ENCODE assay signal across 16 cellular contexts in genomic region chr3:14657579-14657978, GRCh38. TPM values are rescaled to one million over a fixed set of nuclear protein-coding genes. Genes with fewer than 3 reads are reported as not detected.
"Had no signal": no experiment of that assay in that cellular context is flagged by ENCODE, and none has a peak within 500 bp of the region (broad histone marks: within the 10 kb centered on the region; RNA-seq: fewer than 3 reads in every experiment).

No MANE protein-coding gene starts in this region.

- H3K9me3 Mint-ChIP-seq: brain; dendritic cell treated with granulocyte-macrophage colony-stimulating factor and Interleukin-4, amounts not matched to agents 40 ng/mL and 50 ng/mL, for 4 days; effector memory CD8-positive, alpha-beta T cell had no signal

- H3K27ac ChIP-seq: sigmoid colon had no signal

- ATAC-seq: effector memory CD8-positive, alpha-beta T cell; left ventricle myocardium superior had no signal

- H3K27me3 Mint-ChIP-seq: brain; dendritic cell treated with granulocyte-macrophage colony-stimulating factor and Interleukin-4, amounts not matched to agents 40 ng/mL and 50 ng/mL, for 4 days; effector memory CD8-positive, alpha-beta T cell had no signal

- H3K4me3 Mint-ChIP-seq: dendritic cell treated with granulocyte-macrophage colony-stimulating factor and Interleukin-4, amounts not matched to agents 40 ng/mL and 50 ng/mL, for 4 days; effector memory CD8-positive, alpha-beta T cell had no signal

- H3K4me3 ChIP-seq: sigmoid colon had no signal

- H3K27ac Mint-ChIP-seq: brain; dendritic cell treated with granulocyte-macrophage colony-stimulating factor and Interleukin-4, amounts not matched to agents 40 ng/mL and 50 ng/mL, for 4 days had no signal

- H3K27me3 ChIP-seq: sigmoid colon had no signal

- H3K9me3 ChIP-seq: sigmoid colon had no signal

- DNase-seq: activated CD4-positive, alpha-beta T cell treated with anti-CD3 and anti-CD28 coated beads, Interleukin-2, amount 50 U/mL, for 48 hours; activated CD4-positive, CD25-positive, alpha-beta regulatory T cell; activated gamma-delta T cell; amniotic stem cell; effector memory CD8-positive, alpha-beta T cell; erythroblast; hippocampal formation; left ventricle myocardium superior; mesendoderm; sigmoid colon; T-helper 2 cell had no signal

RNA-seq across cellular contexts. Expression of gene C3orf20, which starts 17.4 kb away (rescaled TPM):
- total RNA-seq: left ventricle myocardium superior, osteocyte had no signal
- polyA plus RNA-seq: neural cell, urinary bladder had no signal
